37 cellular contexts compared by ENCODE assay signal in the genomic region with DNA sequence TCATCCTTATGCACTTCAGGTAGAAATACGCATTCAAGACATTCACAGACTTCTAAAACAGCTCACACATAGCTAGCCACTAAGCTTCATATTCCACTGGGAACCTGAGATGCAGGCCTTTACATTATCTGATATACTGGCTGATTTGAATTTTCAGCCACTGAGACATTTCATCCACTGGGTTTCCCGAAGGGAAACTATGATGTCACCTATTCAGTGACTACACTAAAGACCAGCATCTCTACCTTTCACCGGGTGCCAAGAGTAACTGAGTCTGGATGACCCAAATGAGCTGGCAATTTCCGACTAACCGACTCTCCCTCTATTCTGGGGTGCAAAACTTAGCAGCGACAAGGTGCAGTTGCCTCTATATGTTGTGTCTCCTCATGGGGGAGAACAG.
"Had no signal": no experiment of that assay in that cellular context is flagged by ENCODE, and none has a peak within 500 bp of the region (broad histone marks: within the 10 kb centered on the region; RNA-seq: fewer than 3 reads in every experiment).

No MANE protein-coding gene starts in this region.

- H3K9me3 ChIP-seq: adrenal gland, body of pancreas had no signal

- H3K4me3 ChIP-seq: adrenal gland, body of pancreas, breast epithelium had no signal

- ATAC-seq: activated CD4-positive, CD25-positive, alpha-beta regulatory T cell treated with anti-CD3 and anti-CD28 coated beads, Interleukin-2, amount 50 U/mL, for 24 hours; activated CD8-positive, alpha-beta T cell treated with anti-CD3 and anti-CD28 coated beads for 36 hours; activated naive CD4-positive, alpha-beta T cell treated with anti-CD3 and anti-CD28 coated beads, Interleukin-2, amount 50 U/mL, for 72 hours; activated T-cell treated with anti-CD3 and anti-CD28 coated beads, Interleukin-2, amount 50 U/mL, for 4 hours; activated T-cell treated with anti-CD3 and anti-CD28 coated beads, Interleukin-2, amount 50 U/mL, for 72 hours; activated T-helper 17 cell treated with anti-CD3 and anti-CD28 coated beads, Interleukin-2, amount 50 U/mL, for 72 hours; body of pancreas had no signal

- H3K27me3 ChIP-seq: adrenal gland, body of pancreas, brain microvascular endothelial cell, breast epithelium had no signal

- H3K36me3 ChIP-seq: adrenal gland, brain microvascular endothelial cell, breast epithelium had no signal

- H3K27ac ChIP-seq: adrenal gland, body of pancreas, brain microvascular endothelial cell, breast epithelium, VCaP had no signal

- H3K4me1 ChIP-seq: adrenal gland, body of pancreas, breast epithelium had no signal

- H3K27me3 Mint-ChIP-seq: activated CD4-positive, alpha-beta memory T cell treated with anti-CD3 and anti-CD28 coated beads for 36 hours; activated CD4-positive, alpha-beta T cell treated with anti-CD3 and anti-CD28 coated beads, Interleukin-2, amount 10 ng/mL, durations not matched to agents 24 days and 14 days; activated CD8-positive, alpha-beta T cell treated with anti-CD3 and anti-CD28 coated beads for 36 hours; activated naive CD8-positive, alpha-beta T cell treated with anti-CD3 and anti-CD28 coated beads for 36 hours; activated T-helper 17 cell treated with anti-CD3 and anti-CD28 coated beads, Interleukin-2, amount 50 U/mL, for 72 hours had no signal

- FAIRE-seq: astrocyte, TTC549 had no signal

- H3K27ac Mint-ChIP-seq: activated CD4-positive, alpha-beta memory T cell treated with anti-CD3 and anti-CD28 coated beads for 36 hours; activated CD4-positive, alpha-beta T cell treated with anti-CD3 and anti-CD28 coated beads, Interleukin-2, amount 10 ng/mL, durations not matched to agents 24 days and 14 days; activated CD8-positive, alpha-beta T cell treated with anti-CD3 and anti-CD28 coated beads for 36 hours; activated naive CD4-positive, alpha-beta T cell treated with anti-CD3 and anti-CD28 coated beads for 36 hours; activated naive CD8-positive, alpha-beta T cell treated with anti-CD3 and anti-CD28 coated beads for 36 hours; activated T-cell treated with anti-CD3 and anti-CD28 coated beads, Interleukin-2, amount 50 U/mL, for 72 hours; activated T-helper 1 cell treated with anti-CD3 and anti-CD28 coated beads, Interleukin-12 subunit alpha, Interleukin-12 subunit beta, Interleukin-2, Interleukin-4 antibody, amounts not matched to agents 30 ng/mL and 10 ng/mL and 1 ng/mL, durations not matched to agents 14 hours and 24 hours and 36 hours; activated T-helper 17 cell treated with anti-CD3 and anti-CD28 coated beads, Interleukin-2, amount 50 U/mL, for 72 hours; T-helper 1 cell treated with Interleukin-12 subunit alpha and Interleukin-12 subunit beta and Interleukin-4 antibody, amounts not matched to agents 30 μg/mL and 1 μg/mL, for 36 hours; T-helper 2 cell treated with Interferon-gamma antibody and Interleukin-4, amounts not matched to agents 5 μg/mL and 100 μg/mL, for 36 hours had no signal

- H3K9me3 Mint-ChIP-seq: activated CD4-positive, alpha-beta memory T cell treated with anti-CD3 and anti-CD28 coated beads for 36 hours; activated naive CD4-positive, alpha-beta T cell treated with anti-CD3 and anti-CD28 coated beads for 36 hours; activated T-helper 17 cell treated with anti-CD3 and anti-CD28 coated beads, Interleukin-2, amount 50 U/mL, for 72 hours had no signal

- H3K4me3 Mint-ChIP-seq: activated CD4-positive, alpha-beta memory T cell treated with anti-CD3 and anti-CD28 coated beads for 36 hours; activated CD4-positive, alpha-beta T cell treated with anti-CD3 and anti-CD28 coated beads, Interleukin-2, amount 10 ng/mL, durations not matched to agents 24 days and 14 days; activated CD8-positive, alpha-beta T cell treated with anti-CD3 and anti-CD28 coated beads for 36 hours; activated naive CD4-positive, alpha-beta T cell treated with anti-CD3 and anti-CD28 coated beads for 36 hours; activated naive CD8-positive, alpha-beta T cell treated with anti-CD3 and anti-CD28 coated beads for 36 hours; activated T-cell treated with anti-CD3 and anti-CD28 coated beads, Interleukin-2, amount 50 U/mL, for 4 hours; activated T-cell treated with anti-CD3 and anti-CD28 coated beads, Interleukin-2, amount 50 U/mL, for 72 hours; activated T-helper 1 cell treated with anti-CD3 and anti-CD28 coated beads, Interleukin-12 subunit alpha, Interleukin-12 subunit beta, Interleukin-2, Interleukin-4 antibody, amounts not matched to agents 30 ng/mL and 10 ng/mL and 1 ng/mL, durations not matched to agents 14 hours and 24 hours and 36 hours; activated T-helper 17 cell treated with anti-CD3 and anti-CD28 coated beads, Interleukin-2, amount 50 U/mL, for 72 hours; T-helper 1 cell treated with Interleukin-12 subunit alpha and Interleukin-12 subunit beta and Interleukin-4 antibody, amounts not matched to agents 30 μg/mL and 1 μg/mL, for 36 hours; T-helper 2 cell treated with Interferon-gamma antibody and Interleukin-4, amounts not matched to agents 5 μg/mL and 100 μg/mL, for 36 hours had no signal

- DNase-seq: activated CD4-positive, alpha-beta memory T cell treated with anti-CD3 and anti-CD28 coated beads for 36 hours; activated CD4-positive, alpha-beta T cell treated with anti-CD3 and anti-CD28 coated beads for 4 hours; activated CD4-positive, alpha-beta T cell treated with anti-CD3 and anti-CD28 coated beads, Interleukin-2, amount 10 ng/mL, durations not matched to agents 24 days and 14 days; activated CD4-positive, alpha-beta T cell treated with anti-CD3 and anti-CD28 coated beads, Interleukin-2, amount 50 U/mL, for 1 hour; activated CD4-positive, alpha-beta T cell treated with anti-CD3 and anti-CD28 coated beads, Interleukin-2, amount 50 U/mL, for 4 hours; activated CD4-positive, CD25-positive, alpha-beta regulatory T cell; activated CD8-positive, alpha-beta memory T cell treated with anti-CD3 and anti-CD28 coated beads, Interleukin-2, amount 50 U/mL, for 4 hours; activated CD8-positive, alpha-beta T cell treated with anti-CD3 and anti-CD28 coated beads for 36 hours; activated effector memory CD4-positive, alpha-beta T cell treated with anti-CD3 and anti-CD28 coated beads, Interleukin-2, amount 50 U/mL, for 16 hours; activated gamma-delta T cell treated with Interleukin-2 at 50 U/mL for 16 hours; activated naive CD4-positive, alpha-beta T cell; activated naive CD4-positive, alpha-beta T cell treated with anti-CD3 and anti-CD28 coated beads for 36 hours; activated naive CD4-positive, alpha-beta T cell treated with anti-CD3 and anti-CD28 coated beads, Interleukin-2, amount 50 U/mL, for 16 hours; activated naive CD8-positive, alpha-beta T cell treated with anti-CD3 and anti-CD28 coated beads for 36 hours; activated T-cell treated with anti-CD3 and anti-CD28 coated beads for 4 hours; activated T-cell treated with anti-CD3 and anti-CD28 coated beads, Interleukin-2, amount 50 U/mL, for 1 hour; activated T-cell treated with anti-CD3 and anti-CD28 coated beads, Interleukin-2, amount 50 U/mL, for 4 hours; activated T-cell treated with anti-CD3 and anti-CD28 coated beads, Interleukin-2, amount 50 U/mL, for 72 hours; adrenal gland; amniotic stem cell; aorta; body of pancreas; brain microvascular endothelial cell; central memory CD4-positive, alpha-beta T cell; T-helper 1 cell; T-helper 2 cell; T-helper 9 cell had no signal
